In genomic region chr20:46985241-46985640, GRCh38 we compare ENCODE assay signal across 20 cellular contexts.
DNase-seq lines count a peak whose midpoint lies in the region; ATAC-seq and TF ChIP-seq lines count a peak whose summit lies in the region.
"Had no signal": no experiment of that assay in that cellular context is flagged by ENCODE, and none has a peak within 500 bp of the region (broad histone marks: within the 10 kb centered on the region; RNA-seq: fewer than 3 reads in every experiment).

No MANE protein-coding gene starts in this region.

- H3K27ac ChIP-seq in parathyroid adenoma = peak overlapping the region; percentile 11
- H3K27ac ChIP-seq: A549, HL-60 had no signal

- DNase-seq in AG10803 (ENCODE audit: low read depth) = peak; percentile 29
- DNase-seq in NCI-H2029 treated with DMSO at 0.1 percent for 48 hours (lab: John Stamatoyannopoulos, UW) = peak; percentile 34
- DNase-seq in NCI-H187 treated with DMSO at 0.1 percent for 48 hours (lab: John Stamatoyannopoulos, UW) = no peak
- DNase-seq in retina = no peak
- no peak for DNase-seq in NCI-H748 treated with DMSO at 0.1 percent for 48 hours (lab: John Stamatoyannopoulos, UW)
- DNase-seq in COR-L47 (lab: John Stamatoyannopoulos, UW) = no peak
- DNase-seq: AML-193, DMS79 treated with DMSO at 0.1 percent for 48 hours, GDM1, HCEC 1CT, KG1, MM.1S, NCI-H1417 treated with DMSO at 0.1 percent for 48 hours, NCI-H2107, NCI-H446 treated with DMSO at 0.1 percent for 48 hours, SHP77 treated with DMSO at 0.1 percent for 48 hours had no signal

- no peaks in the 10 kb centered on the region for H3K36me3 ChIP-seq in parathyroid adenoma (ENCODE audit: control insufficient read depth, insufficient read depth, low read length)

- H3K9me3 ChIP-seq in parathyroid adenoma (ENCODE audit: control insufficient read depth, low read length) = no peaks in the 10 kb centered on the region
- H3K9me3 ChIP-seq: A549 had no signal

- H3K27me3 ChIP-seq in parathyroid adenoma (ENCODE audit: control insufficient read depth, insufficient read depth, low read length) = no peaks in the 10 kb centered on the region

- no peak overlapping the region for H3K4me2 ChIP-seq in parathyroid adenoma (ENCODE audit: low read length)
- H3K4me2 ChIP-seq: A549 had no signal

- ATAC-seq in esophagus mucosa = peak; percentile 52
- ATAC-seq: A549 had no signal

- no peak overlapping the region for H3K4me3 ChIP-seq in AG10803 (ENCODE audit: low read length)
- H3K4me3 ChIP-seq in parathyroid adenoma (ENCODE audit: low read depth, low read length) = no peak overlapping the region
- H3K4me3 ChIP-seq: A549 had no signal

- H3K9ac ChIP-seq in parathyroid adenoma = no peak overlapping the region

- no peak for TF ChIP-seq CTCF in AG10803 (conservative IDR thresholded peaks at IDR 0.05; ENCODE audit: low read length)
- TF ChIP-seq CTCF in parathyroid adenoma (IDR thresholded peaks at IDR 0.05) = no peak

- H3K79me2 ChIP-seq in parathyroid adenoma = no peaks in the 10 kb centered on the region

- H3K4me1 ChIP-seq in parathyroid adenoma = peaks cover 22% of the 10 kb centered on the region

- H2AFZ ChIP-seq in parathyroid adenoma = no peak overlapping the region

Comparison
In these comparisons a context has a peak if more than half of its experiments do, and no peak if none do; other contexts are left out.
1. DNase-seq: peak in AG10803 (single experiment) and NCI-H2029 treated with DMSO at 0.1 percent for 48 hours (single experiment); none in NCI-H187 treated with DMSO at 0.1 percent for 48 hours (single experiment), retina (single experiment), NCI-H748 treated with DMSO at 0.1 percent for 48 hours (single experiment) and COR-L47 (single experiment).